In the genomic region with DNA sequence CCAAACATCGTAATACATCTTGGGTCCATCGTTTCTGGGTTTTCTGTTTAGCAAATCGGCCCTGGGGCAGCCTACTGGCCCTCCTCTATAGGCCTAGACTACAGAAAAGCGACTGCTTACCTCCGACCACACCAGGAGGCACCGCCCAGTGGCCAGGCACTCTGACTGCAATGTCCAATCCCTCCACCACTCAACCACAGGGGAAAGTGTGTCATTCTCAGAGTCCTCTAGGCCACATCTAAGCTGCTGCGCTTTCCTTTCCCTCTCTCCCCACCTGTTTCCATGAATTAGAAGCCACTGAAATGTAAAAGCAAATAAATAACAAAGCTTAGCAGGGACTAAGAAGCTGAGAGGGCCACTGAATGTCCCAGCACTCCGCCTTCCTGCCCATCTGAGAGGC, we compare ENCODE assay signal across 19 cellular contexts. TPM values are rescaled to one million over a fixed set of nuclear protein-coding genes. Genes with fewer than 3 reads are reported as not detected.
DNase-seq lines count a peak whose midpoint lies in the region; ATAC-seq, FAIRE-seq and TF ChIP-seq lines count a peak whose summit lies in the region.
"Had no signal": no experiment of that assay in that cellular context is flagged by ENCODE, and none has a peak within 500 bp of the region (broad histone marks: within the 10 kb centered on the region; RNA-seq: fewer than 3 reads in every experiment).

No MANE protein-coding gene starts in this region.

- DNase-seq in GM23338 (ENCODE audit: low spot score), result peak; percentile 71
- peak; percentile 74 to 81 for DNase-seq in SJCRH30
- DNase-seq in endothelial cell (ENCODE audit: low spot score), result no peak
- DNase-seq in stimulated activated CD4-positive, alpha-beta T cell treated with anti-CD3 and anti-CD28 coated beads, Interleukin-15, amount 100 ng/mL, for 24 hours, result no peak
- no peak for DNase-seq in HAP-1 (ENCODE audit: low spot score in 2 of 2)
- no peak for DNase-seq in NAMALWA (ENCODE audit: low spot score)
- DNase-seq in D721Med (ENCODE audit: insufficient read length, low spot score), result no peak
- DNase-seq: activated CD4-positive, alpha-beta T cell treated with anti-CD3 and anti-CD28 coated beads for 1 hour; activated CD8-positive, alpha-beta memory T cell treated with anti-CD3 and anti-CD28 coated beads, Interleukin-2, amount 50 U/mL, for 4 hours; activated naive CD4-positive, alpha-beta T cell treated with Interleukin-2 at 50 U/mL for 16 hours; body of pancreas; MG63; NCI-H187; Right ventricle myocardium superior; stimulated activated CD4-positive, alpha-beta T cell treated with anti-CD3 and anti-CD28 coated beads, Interleukin-4, amount 100 ng/mL, for 1 hour had no signal

- H3K9me3 Mint-ChIP-seq in GM23338, result no peaks in the 10 kb centered on the region
- H3K9me3 Mint-ChIP-seq in endothelial cell (ENCODE audit: unreplicated experiment), result no peaks in the 10 kb centered on the region

- peaks cover 9 to 46% (median 34%) of the 10 kb centered on the region in 11 experiments; a peak in 19 of 22 replicates for H3K9me3 ChIP-seq in BLaER1 treated with 17β-estradiol and CSF1 and Interleukin-3, amounts not matched to agents 10 nM and 100 nM (replicated peaks in 1 of 11)
- no peaks in the 10 kb centered on the region for H3K9me3 ChIP-seq in SJCRH30 (replicated peaks)
- no peaks in the 10 kb centered on the region for H3K9me3 ChIP-seq in HAP-1
- H3K9me3 ChIP-seq: body of pancreas, MG63 had no signal

- no peaks in the 10 kb centered on the region for H3K27me3 ChIP-seq in BLaER1 treated with 17β-estradiol and CSF1 and Interleukin-3, amounts not matched to agents 10 nM and 100 nM
- no peaks in the 10 kb centered on the region for H3K27me3 ChIP-seq in GM23338 (ENCODE audit: insufficient read depth)
- H3K27me3 ChIP-seq in SJCRH30, result no peaks in the 10 kb centered on the region
- H3K27me3 ChIP-seq in HAP-1 (ENCODE audit: low read depth), result no peaks in the 10 kb centered on the region
- H3K27me3 ChIP-seq: body of pancreas had no signal

- no peak overlapping the region for H3K4me3 Mint-ChIP-seq in GM23338
- H3K4me3 Mint-ChIP-seq in endothelial cell (ENCODE audit: unreplicated experiment), result no peak overlapping the region
- H3K4me3 Mint-ChIP-seq: T-helper 2 cell treated with Interferon-gamma antibody and Interleukin-4, amounts not matched to agents 5 μg/mL and 100 μg/mL, for 36 hours had no signal

- H3K27ac Mint-ChIP-seq in GM23338, result no peak overlapping the region
- peak overlapping the region; percentile 96 for H3K27ac Mint-ChIP-seq in endothelial cell (ENCODE audit: unreplicated experiment)
- H3K27ac Mint-ChIP-seq: T-helper 2 cell treated with Interferon-gamma antibody and Interleukin-4, amounts not matched to agents 5 μg/mL and 100 μg/mL, for 36 hours had no signal

- peaks cover 3% of the 10 kb centered on the region; the same call in 1 of the 2 replicates for H3K9me2 ChIP-seq in GM23338 (ENCODE audit: insufficient read depth)

- in situ Hi-C loops in HAP-1 (cut with MboI; ENCODE audit: low sequenced_read_pairs), result no loop called here

- H3K4me2 ChIP-seq in BLaER1 treated with 17β-estradiol and CSF1 and Interleukin-3, amounts not matched to agents 10 nM and 100 nM, result peak overlapping the region in 6 of 11 experiments; percentile 20 to 75 (median 66); a peak in 8 of 22 replicates
- H3K4me2 ChIP-seq in GM23338, result no peak overlapping the region

- no peaks in the 10 kb centered on the region for H3K79me2 ChIP-seq in GM23338 (replicated peaks; ENCODE audit: insufficient read depth)

- peaks cover 0 to 5% (median 0%) of the 10 kb centered on the region in 11 experiments; a peak in 1 of 22 replicates for H3K36me3 ChIP-seq in BLaER1 treated with 17β-estradiol and CSF1 and Interleukin-3, amounts not matched to agents 10 nM and 100 nM
- no peaks in the 10 kb centered on the region for H3K36me3 ChIP-seq in GM23338 (ENCODE audit: insufficient read depth)
- H3K36me3 ChIP-seq in SJCRH30, result no peaks in the 10 kb centered on the region
- H3K36me3 ChIP-seq in HAP-1 (replicated peaks), result no peaks in the 10 kb centered on the region
- H3K36me3 ChIP-seq: MG63 had no signal

- peak; percentile 33 to 58 for TF ChIP-seq CTCF in GM23338 (conservative IDR thresholded peaks at IDR 0.05; ENCODE audit: low read depth in 2 of 2)
- no peak for TF ChIP-seq CTCF in endothelial cell (IDR thresholded peaks at IDR 0.05; ENCODE audit: unreplicated experiment)
- no peak for TF ChIP-seq CTCF in D721Med (IDR thresholded peaks at IDR 0.05; ENCODE audit: insufficient read depth, missing control alignments)

- H3K9ac ChIP-seq in BLaER1 treated with 17β-estradiol and CSF1 and Interleukin-3, amounts not matched to agents 10 nM and 100 nM, result no peak overlapping the region

- H3K27ac ChIP-seq in BLaER1 treated with 17β-estradiol and CSF1 and Interleukin-3, amounts not matched to agents 10 nM and 100 nM, result peak overlapping the region in 2 of 11 experiments; percentile 8 to 11; a peak in 2 of 22 replicates
- H3K27ac ChIP-seq in GM23338 (ENCODE audit: low read depth), result no peak overlapping the region
- peak overlapping the region; percentile 22; the same call in 1 of the 2 replicates for H3K27ac ChIP-seq in SJCRH30
- H3K27ac ChIP-seq: body of pancreas, epithelial cell of prostate had no signal

- H3F3A ChIP-seq in GM23338 (replicated peaks; ENCODE audit: low read depth), result no peaks in the 10 kb centered on the region; the same call in 1 of the 2 replicates

- no peak for FAIRE-seq in D721Med (lab: Jason Lieb, UNC)

- peak; percentile 99 for ATAC-seq in GM23338
- ATAC-seq: body of pancreas, left lobe of liver had no signal

- H3K4me1 Mint-ChIP-seq in GM23338, result no peaks in the 10 kb centered on the region
- peaks cover 39% of the 10 kb centered on the region for H3K4me1 Mint-ChIP-seq in endothelial cell (ENCODE audit: unreplicated experiment)

- peaks cover 3% of the 10 kb centered on the region for H3K27me3 Mint-ChIP-seq in GM23338 (ENCODE audit: insufficient read depth, low read depth, poor library complexity)
- no peaks in the 10 kb centered on the region for H3K27me3 Mint-ChIP-seq in endothelial cell (ENCODE audit: unreplicated experiment)

- H3K36me3 Mint-ChIP-seq in GM23338 (ENCODE audit: low read depth) (no peaks in the 10 kb centered on the region), endothelial cell (ENCODE audit: low read depth, unreplicated experiment) (peaks cover 4% of the 10 kb centered on the region)

- H4K20me1 ChIP-seq in BLaER1 treated with 17β-estradiol and CSF1 and Interleukin-3, amounts not matched to agents 10 nM and 100 nM, result no peaks in the 10 kb centered on the region
- H4K20me1 ChIP-seq in GM23338 (replicated peaks; ENCODE audit: insufficient read depth), result no peaks in the 10 kb centered on the region

- H2AFZ ChIP-seq in GM23338, result peak overlapping the region; percentile 92

- H3K4me3 ChIP-seq in BLaER1 treated with 17β-estradiol and CSF1 and Interleukin-3, amounts not matched to agents 10 nM and 100 nM, result no peak overlapping the region
- no peak overlapping the region for H3K4me3 ChIP-seq in GM23338
- no peak overlapping the region for H3K4me3 ChIP-seq in SJCRH30
- no peak overlapping the region for H3K4me3 ChIP-seq in HAP-1
- H3K4me3 ChIP-seq: body of pancreas, MG63 had no signal

- H3K4me1 ChIP-seq in BLaER1 treated with 17β-estradiol and CSF1 and Interleukin-3, amounts not matched to agents 10 nM and 100 nM, result peaks cover 29 to 35% (median 32%) of the 10 kb centered on the region in 10 experiments
- H3K4me1 ChIP-seq in GM23338 (ENCODE audit: insufficient read depth) (no peaks in the 10 kb centered on the region), SJCRH30 (peaks cover 10% of the 10 kb centered on the region), HAP-1 (no peaks in the 10 kb centered on the region)
- H3K4me1 ChIP-seq: body of pancreas had no signal

TF ChIP-seq in GM23338, 12 proteins besides CTCF, POLR2A, EP300 and RAD21 (continues in another document):
- TF ChIP-seq ZNF114 (CRISPR knock-in tag; IDR thresholded peaks at IDR 0.05) (no peak), POLR2AphosphoS5 (IDR thresholded peaks at IDR 0.05; ENCODE audit: low read depth) (no peak), STAT1 (IDR thresholded peaks at IDR 0.05; ENCODE audit: unreplicated experiment) (no peak), EZH2phosphoT487 (IDR thresholded peaks at IDR 0.05; ENCODE audit: unreplicated experiment) (no peak), JUNB (IDR thresholded peaks at IDR 0.05; ENCODE audit: unreplicated experiment) (no peak), EZH2 (IDR thresholded peaks at IDR 0.05; ENCODE audit: low read depth, unreplicated experiment) (no peak), NANOG (IDR thresholded peaks at IDR 0.05; ENCODE audit: borderline replicate concordance) (no peak)
- TF ChIP-seq, protein P1, sequence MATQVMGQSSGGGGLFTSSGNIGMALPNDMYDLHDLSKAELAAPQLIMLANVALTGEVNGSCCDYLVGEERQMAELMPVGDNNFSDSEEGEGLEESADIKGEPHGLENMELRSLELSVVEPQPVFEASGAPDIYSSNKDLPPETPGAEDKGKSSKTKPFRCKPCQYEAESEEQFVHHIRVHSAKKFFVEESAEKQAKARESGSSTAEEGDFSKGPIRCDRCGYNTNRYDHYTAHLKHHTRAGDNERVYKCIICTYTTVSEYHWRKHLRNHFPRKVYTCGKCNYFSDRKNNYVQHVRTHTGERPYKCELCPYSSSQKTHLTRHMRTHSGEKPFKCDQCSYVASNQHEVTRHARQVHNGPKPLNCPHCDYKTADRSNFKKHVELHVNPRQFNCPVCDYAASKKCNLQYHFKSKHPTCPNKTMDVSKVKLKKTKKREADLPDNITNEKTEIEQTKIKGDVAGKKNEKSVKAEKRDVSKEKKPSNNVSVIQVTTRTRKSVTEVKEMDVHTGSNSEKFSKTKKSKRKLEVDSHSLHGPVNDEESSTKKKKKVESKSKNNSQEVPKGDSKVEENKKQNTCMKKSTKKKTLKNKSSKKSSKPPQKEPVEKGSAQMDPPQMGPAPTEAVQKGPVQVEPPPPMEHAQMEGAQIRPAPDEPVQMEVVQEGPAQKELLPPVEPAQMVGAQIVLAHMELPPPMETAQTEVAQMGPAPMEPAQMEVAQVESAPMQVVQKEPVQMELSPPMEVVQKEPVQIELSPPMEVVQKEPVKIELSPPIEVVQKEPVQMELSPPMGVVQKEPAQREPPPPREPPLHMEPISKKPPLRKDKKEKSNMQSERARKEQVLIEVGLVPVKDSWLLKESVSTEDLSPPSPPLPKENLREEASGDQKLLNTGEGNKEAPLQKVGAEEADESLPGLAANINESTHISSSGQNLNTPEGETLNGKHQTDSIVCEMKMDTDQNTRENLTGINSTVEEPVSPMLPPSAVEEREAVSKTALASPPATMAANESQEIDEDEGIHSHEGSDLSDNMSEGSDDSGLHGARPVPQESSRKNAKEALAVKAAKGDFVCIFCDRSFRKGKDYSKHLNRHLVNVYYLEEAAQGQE (IDR thresholded peaks at IDR 0.05; ENCODE audit: unreplicated experiment), result no peak

RNA-seq across cellular contexts. Expression of a gene that starts 50.2 kb away (rescaled TPM):
- 0.12 and 0.21 TPM in 2 replicates for total RNA-seq in GM23338 (2014; rRNA removed; shearing (Covaris generic))
- polyA plus RNA-seq in GM23338 (2016; fragmentation: Nextera tagmentation; extraction: Ambion mirVana), result 0.16 and 0.31 TPM in 2 replicates
- 3.2 and 4.1 TPM in 2 replicates for total RNA-seq in SJCRH30 (2014; rRNA removed; shearing (Covaris generic))
- 271 TPM for total RNA-seq in endothelial cell (ENCODE audit: unreplicated experiment)

RNA-seq across cellular contexts. Expression of a gene that starts 56.3 kb away (rescaled TPM):
- 49.0 and 52.6 TPM in 2 replicates for total RNA-seq in GM23338 (2014; rRNA removed; shearing (Covaris generic))
- 25.2 and 25.6 TPM in 2 replicates for polyA plus RNA-seq in GM23338 (2016; fragmentation: Nextera tagmentation; extraction: Ambion mirVana)
- total RNA-seq in SJCRH30 (2014; rRNA removed; shearing (Covaris generic)), result 32.8 and 43.9 TPM in 2 replicates
- total RNA-seq in endothelial cell (ENCODE audit: unreplicated experiment), result 309 TPM

Comparison
In these comparisons a context has a peak if more than half of its experiments do, and no peak if none do; other contexts are left out.
1. DNase-seq: peak in GM23338 (single experiment) and SJCRH30 (2 of 2); none in endothelial cell (single experiment), stimulated activated CD4-positive, alpha-beta T cell treated with anti-CD3 and anti-CD28 coated beads, Interleukin-15, amount 100 ng/mL, for 24 hours (single experiment), HAP-1 (0 of 2), NAMALWA (single experiment) and D721Med (single experiment).
2. CTCF ChIP-seq: peak in GM23338 (2 of 2); none in endothelial cell (single experiment) and D721Med (single experiment).
3. RNA of a gene that starts 50.2 kb away (total RNA-seq): 271 TPM in endothelial cell (single experiment); 3.2 to 4.1 TPM in SJCRH30 and 0.12 to 0.21 TPM in GM23338; every median in the first group is over 10 times any median in the second.